16 cellular contexts compared by ENCODE assay signal in genomic region chr12:129659927-129660326, GRCh38.
DNase-seq lines count a peak whose midpoint lies in the region; ATAC-seq, FAIRE-seq and TF ChIP-seq lines count a peak whose summit lies in the region.
"Had no signal": no experiment of that assay in that cellular context is flagged by ENCODE, and none has a peak within 500 bp of the region (broad histone marks: within the 10 kb centered on the region; RNA-seq: fewer than 3 reads in every experiment).

No MANE protein-coding gene starts in this region.

- H3K9ac ChIP-seq in mesendoderm (ENCODE audit: low read length) = no peak overlapping the region

- H3K27ac Mint-ChIP-seq in activated CD4-positive, alpha-beta T cell treated with anti-CD3 and anti-CD28 coated beads for 36 hours = no peak overlapping the region
- H3K27ac Mint-ChIP-seq: activated naive CD8-positive, alpha-beta T cell treated with anti-CD3 and anti-CD28 coated beads for 36 hours; dendritic cell treated with granulocyte-macrophage colony-stimulating factor and Interleukin-4, amounts not matched to agents 40 ng/mL and 50 ng/mL, for 4 days; stimulated activated memory B cell treated with anti-CD40 and anti-IgM and Interleukin-4, amounts not matched to agents 10 μg/mL and 1 μg/mL and 100 μg/mL, for 72 hours had no signal

- H2BK5ac ChIP-seq in mesendoderm (ENCODE audit: low read length) = no peak overlapping the region

- H3K18ac ChIP-seq in mesendoderm (ENCODE audit: low read length) = no peak overlapping the region

- in situ Hi-C loops in brain microvascular endothelial cell (cut with HindIII; ENCODE audit: low pct_ligation_motif_present, low sequenced_read_pairs) = no loop called here

- peaks cover 2% of the 10 kb centered on the region for H3K9me3 Mint-ChIP-seq in activated CD4-positive, alpha-beta T cell treated with anti-CD3 and anti-CD28 coated beads for 36 hours (ENCODE audit: low read depth)

- no peak for TF ChIP-seq CTCF in brain microvascular endothelial cell (IDR thresholded peaks at IDR 0.05; ENCODE audit: low read depth, low read length, missing control alignments)

- H3K36me3 ChIP-seq in brain microvascular endothelial cell (replicated peaks) (no peaks in the 10 kb centered on the region), mesendoderm (ENCODE audit: control insufficient read depth, insufficient read depth, low read length) (peaks cover 1% of the 10 kb centered on the region), small intestine (ENCODE audit: control insufficient read depth in 2 of 2, insufficient read depth in 2 of 2, low read length in 2 of 2) (no peaks in the 10 kb centered on the region)

- H3K27ac ChIP-seq in brain microvascular endothelial cell = no peak overlapping the region
- H3K27ac ChIP-seq in mesendoderm (ENCODE audit: low read depth, low read length) = no peak overlapping the region
- no peak overlapping the region for H3K27ac ChIP-seq in small intestine (ENCODE audit: low read depth in 1 of 2, low read length in 1 of 2)

- H2AK5ac ChIP-seq in mesendoderm (ENCODE audit: low read length) = no peak overlapping the region

- H3K23ac ChIP-seq in mesendoderm (ENCODE audit: low read length) = no peak overlapping the region

- no peak overlapping the region for H2BK120ac ChIP-seq in mesendoderm (ENCODE audit: low read depth, low read length)

- H3K79me2 ChIP-seq in mesendoderm (ENCODE audit: control insufficient read depth, insufficient read depth, low read length) = no peaks in the 10 kb centered on the region

- H2BK15ac ChIP-seq in mesendoderm (replicated peaks; ENCODE audit: low read depth) = no peak overlapping the region

- WGBS in mesendoderm (ENCODE audit: extremely low coverage, insufficient coverage, low lambda C conversion rate) = no CpG with 5 or more reads among the region's 2 CpGs
- 36 to 66% (median 59%) methylated on average over 2 of the region's 2 CpGs for WGBS in small intestine, 3 donors

- H3K4me3 Mint-ChIP-seq in activated CD4-positive, alpha-beta T cell treated with anti-CD3 and anti-CD28 coated beads for 36 hours = no peak overlapping the region
- H3K4me3 Mint-ChIP-seq: activated naive CD8-positive, alpha-beta T cell treated with anti-CD3 and anti-CD28 coated beads for 36 hours; dendritic cell treated with granulocyte-macrophage colony-stimulating factor and Interleukin-4, amounts not matched to agents 40 ng/mL and 50 ng/mL, for 4 days; IgD-negative memory B cell; stimulated activated memory B cell treated with anti-CD40 and anti-IgM and Interleukin-4, amounts not matched to agents 10 μg/mL and 1 μg/mL and 100 μg/mL, for 72 hours had no signal

- H3K56ac ChIP-seq in mesendoderm (ENCODE audit: low read length) = no peak overlapping the region

- intact Hi-C loops in activated CD4-positive, alpha-beta T cell treated with anti-CD3 and anti-CD28 coated beads for 36 hours (cut with DNase I, micrococcal nuclease) = no loop called here

- H3K4me1 ChIP-seq in mesendoderm (ENCODE audit: control insufficient read depth, low read depth, low read length) (peaks cover 12% of the 10 kb centered on the region), small intestine (ENCODE audit: control insufficient read depth in 2 of 2, insufficient read depth in 1 of 2, low read depth in 1 of 2, low read length in 1 of 2) (no peaks in the 10 kb centered on the region)

- no peak for FAIRE-seq in small intestine (lab: Jason Lieb, UNC)

- no peaks in the 10 kb centered on the region for H3K27me3 Mint-ChIP-seq in activated CD4-positive, alpha-beta T cell treated with anti-CD3 and anti-CD28 coated beads for 36 hours
- H3K27me3 Mint-ChIP-seq: dendritic cell treated with granulocyte-macrophage colony-stimulating factor and Interleukin-4, amounts not matched to agents 40 ng/mL and 50 ng/mL, for 4 days; IgD-negative memory B cell; stimulated activated memory B cell treated with anti-CD40 and anti-IgM and Interleukin-4, amounts not matched to agents 10 μg/mL and 1 μg/mL and 100 μg/mL, for 72 hours had no signal

- H3K4me1 Mint-ChIP-seq in activated CD4-positive, alpha-beta T cell treated with anti-CD3 and anti-CD28 coated beads for 36 hours = no peaks in the 10 kb centered on the region
- H3K4me1 Mint-ChIP-seq: activated naive CD8-positive, alpha-beta T cell treated with anti-CD3 and anti-CD28 coated beads for 36 hours; IgD-negative memory B cell; stimulated activated memory B cell treated with anti-CD40 and anti-IgM and Interleukin-4, amounts not matched to agents 10 μg/mL and 1 μg/mL and 100 μg/mL, for 72 hours had no signal

- CTCF ChIA-PET in activated CD4-positive, alpha-beta T cell treated with anti-CD3 and anti-CD28 coated beads for 36 hours (lab: Charles Lee) = interaction anchor here (0.7 kb wide), 1 partner anchor 1180 kb away, joined by 3 read pairs; no protein-coding TSS in a partner anchor

- no peaks in the 10 kb centered on the region for H3K36me3 Mint-ChIP-seq in activated CD4-positive, alpha-beta T cell treated with anti-CD3 and anti-CD28 coated beads for 36 hours (ENCODE audit: low read depth)
- H3K36me3 Mint-ChIP-seq: activated naive CD8-positive, alpha-beta T cell treated with anti-CD3 and anti-CD28 coated beads for 36 hours; IgD-negative memory B cell; stimulated activated memory B cell treated with anti-CD40 and anti-IgM and Interleukin-4, amounts not matched to agents 10 μg/mL and 1 μg/mL and 100 μg/mL, for 72 hours had no signal

- no peak for ATAC-seq in HG02623 (IDR thresholded peaks at IDR 0.05; ENCODE audit: unreplicated experiment)
- no peak for ATAC-seq in activated CD4-positive, alpha-beta T cell treated with anti-CD3 and anti-CD28 coated beads for 36 hours
- ATAC-seq: SK-N-SH treated with all-trans-retinoic acid at 6 μM for 48 hours; stimulated activated memory B cell treated with anti-CD40 and anti-IgM and Interleukin-4, amounts not matched to agents 10 μg/mL and 1 μg/mL and 100 μg/mL, for 72 hours had no signal

- H3K4ac ChIP-seq in mesendoderm (ENCODE audit: low read depth, low read length) = no peak overlapping the region

- DNase-seq in Daoy (ENCODE audit: low read depth) = peak; percentile 91
- peak; percentile 81 for DNase-seq in NCI-H510A (lab: John Stamatoyannopoulos, UW)
- peak; percentile 51 for DNase-seq in brain microvascular endothelial cell
- DNase-seq in mesendoderm = no peak
- no peak for DNase-seq in stimulated activated CD4-positive, alpha-beta T cell treated with anti-CD3 and anti-CD28 coated beads, Interleukin-1b, Interleukin-23, amount 100 ng/mL, for 48 hours
- DNase-seq in small intestine = no peak
- no peak for DNase-seq in activated CD4-positive, alpha-beta T cell treated with anti-CD3 and anti-CD28 coated beads for 36 hours
- DNase-seq: activated naive CD8-positive, alpha-beta T cell treated with anti-CD3 and anti-CD28 coated beads for 36 hours; DMS153; NCI-H1694 treated with DMSO at 0.1 percent for 48 hours; stimulated activated CD4-positive, alpha-beta T cell treated with anti-CD3 and anti-CD28 coated beads, Interleukin-4, amount 100 ng/mL, for 24 hours had no signal

- POLR2A ChIA-PET in activated CD4-positive, alpha-beta T cell treated with anti-CD3 and anti-CD28 coated beads for 36 hours (lab: Charles Lee) = no interaction called here

- H3K4me3 ChIP-seq in brain microvascular endothelial cell (ENCODE audit: low read depth, low read length) (no peak overlapping the region), mesendoderm (ENCODE audit: low read length) (no peak overlapping the region), small intestine (ENCODE audit: low read depth in 1 of 2, low read length in 2 of 2) (no peak overlapping the region)

- H3K27me3 ChIP-seq in brain microvascular endothelial cell (replicated peaks) = no peaks in the 10 kb centered on the region
- no peaks in the 10 kb centered on the region for H3K27me3 ChIP-seq in mesendoderm (ENCODE audit: insufficient read depth, low read length, poor library complexity)
- H3K27me3 ChIP-seq in small intestine (ENCODE audit: control insufficient read depth in 2 of 2, insufficient read depth in 2 of 2, low read length in 2 of 2) = no peaks in the 10 kb centered on the region

- H3K4me2 ChIP-seq in mesendoderm (ENCODE audit: low read length) = no peak overlapping the region

- H4K8ac ChIP-seq in mesendoderm (ENCODE audit: low read depth, low read length) = no peak overlapping the region

- no peaks in the 10 kb centered on the region for H3K79me1 ChIP-seq in mesendoderm (ENCODE audit: low read length)

- H3K9me3 ChIP-seq in small intestine (ENCODE audit: control insufficient read depth, low read depth) = no peaks in the 10 kb centered on the region

- peak overlapping the region; percentile 39 for H4K5ac ChIP-seq in mesendoderm (ENCODE audit: low read length)

Comparison
In these comparisons a context has a peak if more than half of its experiments do, and no peak if none do; other contexts are left out.
1. DNase-seq: peak in Daoy (single experiment), NCI-H510A (single experiment) and brain microvascular endothelial cell (single experiment); none in mesendoderm (single experiment), stimulated activated CD4-positive, alpha-beta T cell treated with anti-CD3 and anti-CD28 coated beads, Interleukin-1b, Interleukin-23, amount 100 ng/mL, for 48 hours (single experiment), small intestine (single experiment) and activated CD4-positive, alpha-beta T cell treated with anti-CD3 and anti-CD28 coated beads for 36 hours (single experiment).